ENCODE assay signal across 8 cellular contexts in genomic region chr1:26921462-26922200, GRCh38. TPM values are rescaled to one million over a fixed set of nuclear protein-coding genes. Genes with fewer than 3 reads are reported as not detected.
DNase-seq lines count a peak whose midpoint lies in the region; ATAC-seq and TF ChIP-seq lines count a peak whose summit lies in the region.

NUDC (plus strand) TSS chr1:26921743; CDS start chr1:26921849, 106 bp downstream.

- peaks cover 36% of the 10 kb centered on the region for H3K4me1 ChIP-seq in left ventricle myocardium inferior

- no peaks in the 10 kb centered on the region for H3K9me3 ChIP-seq in left ventricle myocardium inferior (replicated peaks)

- H3K4me3 Mint-ChIP-seq in progenitor cell of endocrine pancreas (ENCODE audit: low read depth): peak within 1 kb of the TSS; percentile 93

- intact Hi-C loops in left ventricle myocardium inferior (cut with micrococcal nuclease): no loop called here

- H3K4me3 ChIP-seq in left ventricle myocardium inferior: peak within 1 kb of the TSS; percentile 92

- peak within 1 kb of the TSS; percentile 97 for H3K27ac Mint-ChIP-seq in progenitor cell of endocrine pancreas

- peak; percentile 97 for ATAC-seq in GM18498 (IDR thresholded peaks at IDR 0.05; ENCODE audit: unreplicated experiment)
- ATAC-seq in HG02938 (IDR thresholded peaks at IDR 0.05; ENCODE audit: unreplicated experiment): peak; percentile 96

- H3K27me3 ChIP-seq in left ventricle myocardium inferior (ENCODE audit: low read depth): no peaks in the 10 kb centered on the region

- H3K36me3 Mint-ChIP-seq in progenitor cell of endocrine pancreas (ENCODE audit: insufficient read depth): peaks cover 5% of the 10 kb centered on the region

- no peaks in the 10 kb centered on the region for H3K9me3 Mint-ChIP-seq in progenitor cell of endocrine pancreas (ENCODE audit: low read depth)

- peak within 1 kb of the TSS; percentile 99 for H3K27ac ChIP-seq in angular gyrus (ENCODE audit: low read depth, low read length)
- peak within 1 kb of the TSS; percentile 90 for H3K27ac ChIP-seq in left ventricle myocardium inferior (replicated peaks)

- H3K36me3 ChIP-seq in left ventricle myocardium inferior: peaks cover 28% of the 10 kb centered on the region

- TF ChIP-seq CTCF in left ventricle myocardium inferior (IDR thresholded peaks at IDR 0.05; ENCODE audit: borderline replicate concordance): no peak
- no peak for TF ChIP-seq CTCF in progenitor cell of endocrine pancreas (IDR thresholded peaks at IDR 0.05; ENCODE audit: unreplicated experiment)

- H3K27me3 Mint-ChIP-seq in progenitor cell of endocrine pancreas: no peaks in the 10 kb centered on the region

- peak; percentile 89 to 95 for DNase-seq in NCI-H187 (lab: John Stamatoyannopoulos, UW)
- peak; percentile 88 to 98 (median 93) for DNase-seq in T-helper 2 cell
- DNase-seq in left ventricle myocardium inferior: peak; percentile 97
- peak; percentile 90 for DNase-seq in progenitor cell of endocrine pancreas (ENCODE audit: low spot score, unreplicated experiment)
- DNase-seq in ureter (ENCODE audit: low spot score): peak; percentile 96

- peaks cover 24% of the 10 kb centered on the region for H3K4me1 Mint-ChIP-seq in progenitor cell of endocrine pancreas (ENCODE audit: low read depth)

RNA-seq across cellular contexts. Expression of gene NUDC, which starts in this region (rescaled TPM):
- total RNA-seq in left ventricle myocardium inferior (68.9 TPM), progenitor cell of endocrine pancreas (93.5 and 101 TPM in 2 replicates), ureter (56.1 TPM)

Comparison
In these comparisons a context has a peak if more than half of its experiments do, and no peak if none do; other contexts are left out.
1. Peak in every context shown above with its lines: DNase-seq, ATAC-seq, H3K4me3 ChIP-seq and H3K27ac ChIP-seq.